Comparison of ENCODE assay signal across 1 cellular context in genomic region chr16:66952430-66953139, GRCh38.
TF ChIP-seq lines count a peak whose summit lies in the region.

No MANE protein-coding gene starts in this region.

TF ChIP-seq in K562, 482 proteins besides CTCF, POLR2A, EP300 and RAD21:
- no peak for TF ChIP-seq ZNF584 (CRISPR knock-in tag; IDR thresholded peaks at IDR 0.05; ENCODE audit: low read depth)
- TF ChIP-seq ZNF121 (CRISPR knock-in tag; conservative IDR thresholded peaks at IDR 0.05): peak; percentile 74
